Comparison of ENCODE assay signal across 8 cellular contexts in genomic region chr17:82881900-82882714, GRCh38. TPM values are rescaled to one million over a fixed set of nuclear protein-coding genes. Genes with fewer than 3 reads are reported as not detected.
A peak's percentile ranks its signal among the peaks of the same experiment; 100 is the strongest.
DNase-seq lines count a peak whose midpoint lies in the region; ATAC-seq and TF ChIP-seq lines count a peak whose summit lies in the region.

No MANE protein-coding gene starts in this region.

- peak overlapping the region; percentile 93 to 99 (median 95) for H3K27ac Mint-ChIP-seq in CD14-positive monocyte
- peak overlapping the region; percentile 99 for H3K27ac Mint-ChIP-seq in T-cell

- CTCF ChIA-PET in T-cell (lab: Charles Lee): interaction anchor here in 1 of 2 donors (0.6 to 1.5 kb wide), 2 partner anchors 100 to 145 kb away, joined by 3 to 4 read pairs; no protein-coding TSS in a partner anchor

- peak; percentile 88 for DNase-seq in CD14-positive monocyte (ENCODE audit: low spot score)
- no peak for DNase-seq in T-cell
- peak; percentile 38 for DNase-seq in foreskin melanocyte
- DNase-seq in posterior cingulate gyrus: peak in 6 of 10 donors; percentile 22 to 88 (median 40)
- DNase-seq in effector CD8-positive, alpha-beta T cell (lab: John Stamatoyannopoulos, UW): no peak
- DNase-seq in kidney glomerular epithelial cell (lab: John Stamatoyannopoulos, UW): no peak

- peak overlapping the region; percentile 37 to 55 for H3K4me3 Mint-ChIP-seq in CD14-positive monocyte
- H3K4me3 Mint-ChIP-seq in T-cell: peak overlapping the region; percentile 80 to 83 (median 82)

- intact Hi-C loops in CD14-positive monocyte (cut with micrococcal nuclease): no loop called here
- intact Hi-C loops in posterior cingulate gyrus (cut with DNase I): no loop called here

- no peak for ATAC-seq in T-cell (replicated peaks in 1 of 4)
- no peak for ATAC-seq in HG02981 (IDR thresholded peaks at IDR 0.05; ENCODE audit: unreplicated experiment)
- ATAC-seq in HG03097 (IDR thresholded peaks at IDR 0.05; ENCODE audit: low FRiP score, unreplicated experiment): no peak

- H3K36me3 Mint-ChIP-seq in CD14-positive monocyte (peaks cover 20 to 42% of the 10 kb centered on the region in 2 donors), T-cell (peaks cover 17% of the 10 kb centered on the region)

- H3K27me3 Mint-ChIP-seq in CD14-positive monocyte (ENCODE audit: low read depth in 3 of 3) (peaks cover 0 to 3% (median 0%) of the 10 kb centered on the region in 3 donors), T-cell (no peaks in the 10 kb centered on the region)

- peaks cover 92% of the 10 kb centered on the region for H3K4me1 Mint-ChIP-seq in CD14-positive monocyte
- H3K4me1 Mint-ChIP-seq in T-cell: peaks cover 81 to 91% (median 89%) of the 10 kb centered on the region in 3 donors

- H3K9me3 Mint-ChIP-seq in CD14-positive monocyte: peaks cover 0 to 2% (median 0%) of the 10 kb centered on the region in 7 donors
- H3K9me3 Mint-ChIP-seq in T-cell: no peaks in the 10 kb centered on the region

- no peak for TF ChIP-seq CTCF in CD14-positive monocyte (IDR thresholded peaks at IDR 0.05)

- POLR2A ChIA-PET in T-cell (lab: Charles Lee): interaction anchor here in 1 of 2 donors (0.5 to 1.1 kb wide), 3 partner anchors 11 to 21 kb away, joined by 3 to 6 read pairs (median 3); no protein-coding TSS in a partner anchor

RNA-seq across cellular contexts. Expression of gene ZNF750, which starts 42.3 kb away (rescaled TPM):
- not detected for polyA plus RNA-seq in CD14-positive monocyte
- total RNA-seq in T-cell: not detected

Comparison
In these comparisons a context has a peak if more than half of its experiments do, and no peak if none do; other contexts are left out.
1. DNase-seq: peak in CD14-positive monocyte (single experiment), foreskin melanocyte (single experiment) and posterior cingulate gyrus (6 of 10); none in T-cell (0 of 34), effector CD8-positive, alpha-beta T cell (single experiment) and kidney glomerular epithelial cell (single experiment).